Comparison of ENCODE assay signal across 8 cellular contexts in the genomic region with DNA sequence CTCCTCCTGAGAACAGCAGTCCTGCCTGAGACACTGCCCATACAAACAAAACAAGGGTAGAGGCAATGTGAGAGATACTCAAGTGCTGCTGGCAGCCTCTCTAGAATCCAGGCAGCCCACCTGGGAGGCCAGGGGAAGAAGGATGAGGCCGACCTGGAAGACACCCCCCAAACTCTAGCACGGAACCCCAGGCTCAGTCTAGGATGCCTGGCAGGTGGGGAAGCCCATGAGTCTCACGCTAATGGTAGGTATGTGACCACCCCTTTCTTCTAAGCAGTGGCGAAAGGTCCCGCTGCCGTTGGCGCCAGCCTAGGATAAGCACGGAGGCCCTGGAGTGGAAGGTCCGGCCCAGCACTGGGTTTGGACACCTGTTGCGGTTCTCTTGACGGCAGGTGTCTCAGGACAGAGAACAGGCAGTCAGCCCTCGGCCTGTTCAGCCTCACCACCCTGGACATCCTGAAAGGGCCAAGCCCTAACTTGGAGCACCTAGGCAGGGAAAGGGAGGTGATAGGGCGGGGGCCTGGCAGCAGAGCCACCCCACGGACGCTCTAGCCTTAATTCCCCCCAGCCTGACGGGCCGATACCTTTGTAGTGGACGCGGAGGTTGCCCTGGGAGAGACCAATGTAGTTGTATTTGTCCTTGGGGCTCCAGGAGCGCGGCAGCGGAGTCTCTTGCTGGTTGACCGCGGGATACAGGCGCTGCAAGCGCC. TPM values are rescaled to one million over a fixed set of nuclear protein-coding genes. Genes with fewer than 3 reads are reported as not detected.
DNase-seq lines count a peak whose midpoint lies in the region; ATAC-seq and TF ChIP-seq lines count a peak whose summit lies in the region.

No MANE protein-coding gene starts in this region.

- H4K20me1 ChIP-seq in neural progenitor cell (ENCODE audit: low read depth): peaks cover 17% of the 10 kb centered on the region

- peak overlapping the region; percentile 92 for H3K4me3 Mint-ChIP-seq in neural progenitor cell

- no peaks in the 10 kb centered on the region for H3K9me3 Mint-ChIP-seq in neural progenitor cell

- H3F3A ChIP-seq in neural progenitor cell (ENCODE audit: low read depth): peaks cover 9% of the 10 kb centered on the region

- H3K27ac Mint-ChIP-seq in neural progenitor cell: peak overlapping the region; percentile 81

- H3K36me3 Mint-ChIP-seq in neural progenitor cell: peaks cover 6% of the 10 kb centered on the region

- H3K4me2 ChIP-seq in neural progenitor cell: peak overlapping the region; percentile 98

- 0 to 1% methylated on average over 26 of the region's 26 CpGs for WGBS in esophagus, 2 donors

- POLR2A ChIA-PET in A673 (lab: Charles Lee; ENCODE audit: low non-redundant PET): interaction anchor here (0.6 kb wide), 1 partner anchor 146 kb away, joined by 3 read pairs; the partner anchor contains the start of gene ACD

- peaks cover 14% of the 10 kb centered on the region for H3K4me1 Mint-ChIP-seq in neural progenitor cell

- TF ChIP-seq POLR2A in Peyer's patch (IDR thresholded peaks at IDR 0.05): no peak

- TF ChIP-seq CTCF in A673 (conservative IDR thresholded peaks at IDR 0.05; ENCODE audit: low read depth, low read length) (no peak), Peyer's patch (IDR thresholded peaks at IDR 0.05) (no peak), neural progenitor cell (IDR thresholded peaks at IDR 0.05) (no peak)

- H3K27me3 ChIP-seq in A673 (replicated peaks; ENCODE audit: insufficient read depth, low read depth, low read length, poor library complexity) (no peaks in the 10 kb centered on the region), Peyer's patch (no peaks in the 10 kb centered on the region), esophagus (ENCODE audit: control insufficient read depth in 1 of 2, insufficient read depth in 2 of 2, low read length in 2 of 2) (no peaks in the 10 kb centered on the region), neural progenitor cell (no peaks in the 10 kb centered on the region)

- BruUV-seq in A673 (replicated peaks; lab: Mats Ljungman, UMichigan): no TSS peak

- peak overlapping the region; percentile 97 for H3K9ac ChIP-seq in neural progenitor cell

- CTCF ChIA-PET in A673 (lab: Charles Lee): interaction anchor here (1.0 to 1.2 kb wide), 3 partner anchors 9 to 13 kb away, joined by 5 to 18 read pairs (median 9); no protein-coding TSS in a partner anchor

- peak overlapping the region; percentile 83 for H3K27ac ChIP-seq in A673 (ENCODE audit: low read depth, low read length, poor library complexity, severe bottlenecking)
- H3K27ac ChIP-seq in Peyer's patch: peak overlapping the region; percentile 67 to 92 (median 76)
- peak overlapping the region; percentile 75 to 81 for H3K27ac ChIP-seq in esophagus (ENCODE audit: low read depth in 2 of 2, low read length in 1 of 2)
- H3K27ac ChIP-seq in neural progenitor cell: peak overlapping the region; percentile 64

- ATAC-seq in GM19397 (IDR thresholded peaks at IDR 0.05; ENCODE audit: unreplicated experiment): peak; percentile 3
- ATAC-seq in activated CD4-positive, CD25-positive, alpha-beta regulatory T cell treated with anti-CD3 and anti-CD28 coated beads, Interleukin-2, amount 50 U/mL, for 24 hours: no peak

- H3K27me3 Mint-ChIP-seq in neural progenitor cell (ENCODE audit: insufficient read depth, low read depth): peaks cover 2% of the 10 kb centered on the region

- intact Hi-C loops in A673 (cut with micrococcal nuclease; ENCODE audit: unreplicated experiment): loop anchor here (5.0 kb wide), 1 partner anchor 134 kb away; no protein-coding TSS in a partner anchor

- DNase-seq in A673 (ENCODE audit: low spot score): no peak
- no peak for DNase-seq in Peyer's patch
- peak; percentile 41 for DNase-seq in neural progenitor cell (ENCODE audit: low spot score)
- no peak for DNase-seq in dedifferentiated amniotic fluid mesenchymal stem cell (ENCODE audit: extremely low spot score)
- DNase-seq in GF-D8 (lab: John Stamatoyannopoulos, UW): no peak

- H3K79me2 ChIP-seq in neural progenitor cell (ENCODE audit: low read depth): peaks cover 53% of the 10 kb centered on the region

- H3K9me3 ChIP-seq in A673 (ENCODE audit: low read depth, low read length, poor library complexity, severe bottlenecking): no peaks in the 10 kb centered on the region
- H3K9me3 ChIP-seq in Peyer's patch: no peaks in the 10 kb centered on the region
- H3K9me3 ChIP-seq in esophagus (ENCODE audit: control insufficient read depth in 2 of 2, insufficient read depth in 1 of 2, low read depth in 1 of 2, low read length in 1 of 2): no peaks in the 10 kb centered on the region
- no peaks in the 10 kb centered on the region for H3K9me3 ChIP-seq in neural progenitor cell (ENCODE audit: low read depth)

- H3K36me3 ChIP-seq in A673 (ENCODE audit: insufficient read depth, low read length, poor library complexity, severe bottlenecking): peaks cover 15% of the 10 kb centered on the region
- peaks cover 0 to 16% (median 0%) of the 10 kb centered on the region in 3 donors for H3K36me3 ChIP-seq in Peyer's patch
- H3K36me3 ChIP-seq in esophagus (ENCODE audit: control insufficient read depth in 2 of 2, insufficient read depth in 2 of 2, low read length in 1 of 2): peaks cover 0 to 4% of the 10 kb centered on the region in 2 donors
- H3K36me3 ChIP-seq in neural progenitor cell: no peaks in the 10 kb centered on the region

- H3K4me3 ChIP-seq in A673 (ENCODE audit: low read depth, low read length, poor library complexity, severe bottlenecking) (peak overlapping the region; percentile 78), Peyer's patch (peak overlapping the region; percentile 72 to 100 (median 80)), esophagus (ENCODE audit: low read depth in 1 of 2, low read length in 2 of 2) (peak overlapping the region; percentile 88 to 92), neural progenitor cell (peak overlapping the region; percentile 98)

- H2AFZ ChIP-seq in neural progenitor cell (replicated peaks): peak overlapping the region; percentile 83

- H3K4me1 ChIP-seq in A673 (ENCODE audit: insufficient read depth, low read length, poor library complexity, severe bottlenecking) (peaks cover 14% of the 10 kb centered on the region), Peyer's patch (peaks cover 0 to 29% (median 22%) of the 10 kb centered on the region in 4 donors), esophagus (ENCODE audit: control insufficient read depth in 2 of 2, insufficient read depth in 2 of 2, low read length in 1 of 2) (peaks cover 3 to 9% of the 10 kb centered on the region in 2 donors), neural progenitor cell (peaks cover 6% of the 10 kb centered on the region)

RNA-seq across cellular contexts. Expression of gene RANBP10, which starts 0.5 kb away (rescaled TPM):
- 27.1 and 28.0 TPM in 2 replicates for total RNA-seq in A673 (2021)
- total RNA-seq in Peyer's patch: 10 to 100 TPM; 15.2 to 29.9 (median 24.0) TPM
- polyA plus RNA-seq in esophagus: 10 to 100 TPM in 1 of 2 donors, 1 to 10 TPM in 1; 8.4 to 10.2 TPM
- 11.4 and 12.3 TPM in 2 replicates for total RNA-seq in neural progenitor cell (ENCODE audit: low replicate concordance)

RNA-seq across cellular contexts. Expression of gene TSNAXIP1, which starts 0.8 kb away (rescaled TPM):
- 1.0 and 1.6 TPM in 2 replicates for total RNA-seq in A673 (2021)
- total RNA-seq in Peyer's patch: 1 to 10 TPM in 1 of 4 donors, under 1 TPM in 2, not detected in 1; 0.35 to 7.4 (median 0.94) TPM
- polyA plus RNA-seq in esophagus: 1 to 10 TPM in 1 of 2 donors, under 1 TPM in 1; 0.72 to 1.8 TPM
- total RNA-seq in neural progenitor cell (ENCODE audit: low replicate concordance): 2.8 and 2.9 TPM in 2 replicates

RNA-seq across cellular contexts. Expression of gene THAP11, which starts 36.2 kb away (rescaled TPM):
- total RNA-seq in A673 (2021) (46.6 and 48.9 TPM in 2 replicates), Peyer's patch (10 to 100 TPM; 23.9 to 38.2 (median 31.7) TPM), neural progenitor cell (ENCODE audit: low replicate concordance) (27.3 and 46.5 TPM in 2 replicates)
- polyA plus RNA-seq in esophagus: 10 to 100 TPM in 1 of 2 donors, 1 to 10 TPM in 1; 6.8 to 17.9 TPM

RNA-seq across cellular contexts. Expression of gene NUTF2, which starts 40.9 kb away (rescaled TPM):
- total RNA-seq in A673 (2021) (197 and 217 TPM in 2 replicates), Peyer's patch (10 to 100 TPM; 55.5 to 82.5 (median 69.1) TPM), neural progenitor cell (ENCODE audit: low replicate concordance) (133 and 221 TPM in 2 replicates)
- polyA plus RNA-seq in esophagus: 100 to 1,000 TPM in 1 of 2 donors, 10 to 100 TPM in 1; 95.4 to 109 TPM

RNA-seq across cellular contexts. Expression of gene CENPT, which starts 41.6 kb away (rescaled TPM):
- 52.9 and 62.3 TPM in 2 replicates for total RNA-seq in A673 (2021)
- total RNA-seq in Peyer's patch: 100 to 1,000 TPM in 2 of 4 donors, 10 to 100 TPM in 2; 64.8 to 138 (median 94.6) TPM
- polyA plus RNA-seq in esophagus: 10 to 100 TPM; 35.5 to 65.0 TPM
- total RNA-seq in neural progenitor cell (ENCODE audit: low replicate concordance): 36.2 and 60.4 TPM in 2 replicates
